2 cellular contexts compared by ENCODE assay signal in the genomic region with DNA sequence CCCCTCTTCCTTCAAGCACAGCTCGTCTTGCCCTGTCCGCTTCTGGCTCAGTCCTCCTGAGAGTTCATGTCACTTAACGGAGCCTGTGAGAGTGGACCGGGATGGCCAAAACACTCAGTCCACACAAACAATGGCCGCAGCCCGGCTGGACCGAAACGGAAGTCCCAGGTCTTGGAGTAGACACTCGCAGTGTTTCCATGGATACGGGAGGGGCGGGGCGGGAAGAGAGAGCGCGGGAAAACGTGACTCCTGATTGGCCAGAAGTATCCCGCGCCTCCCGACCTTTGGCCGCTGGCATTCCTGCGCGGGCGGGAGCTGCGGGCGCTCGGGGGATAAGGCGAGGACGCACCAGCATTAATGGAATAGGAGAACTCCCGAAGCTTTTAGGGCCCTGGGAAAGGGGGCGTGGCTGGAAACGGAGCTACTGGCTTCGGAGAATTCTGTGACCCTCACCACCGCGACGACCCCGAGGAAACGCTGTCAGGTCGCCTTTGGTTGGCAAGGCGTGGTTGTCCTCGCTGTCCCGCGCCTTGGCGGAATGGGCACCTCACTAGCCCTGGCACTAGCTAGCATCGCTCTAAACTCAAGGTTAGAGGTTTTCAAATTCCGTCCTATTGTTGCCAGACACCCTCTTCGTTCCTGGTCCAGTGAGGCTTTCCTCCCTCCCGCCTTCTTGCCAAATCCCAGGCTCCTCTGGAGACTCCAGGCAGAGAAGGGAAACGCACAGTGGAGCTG.
TF ChIP-seq lines count a peak whose summit lies in the region.

A gene with protein sequence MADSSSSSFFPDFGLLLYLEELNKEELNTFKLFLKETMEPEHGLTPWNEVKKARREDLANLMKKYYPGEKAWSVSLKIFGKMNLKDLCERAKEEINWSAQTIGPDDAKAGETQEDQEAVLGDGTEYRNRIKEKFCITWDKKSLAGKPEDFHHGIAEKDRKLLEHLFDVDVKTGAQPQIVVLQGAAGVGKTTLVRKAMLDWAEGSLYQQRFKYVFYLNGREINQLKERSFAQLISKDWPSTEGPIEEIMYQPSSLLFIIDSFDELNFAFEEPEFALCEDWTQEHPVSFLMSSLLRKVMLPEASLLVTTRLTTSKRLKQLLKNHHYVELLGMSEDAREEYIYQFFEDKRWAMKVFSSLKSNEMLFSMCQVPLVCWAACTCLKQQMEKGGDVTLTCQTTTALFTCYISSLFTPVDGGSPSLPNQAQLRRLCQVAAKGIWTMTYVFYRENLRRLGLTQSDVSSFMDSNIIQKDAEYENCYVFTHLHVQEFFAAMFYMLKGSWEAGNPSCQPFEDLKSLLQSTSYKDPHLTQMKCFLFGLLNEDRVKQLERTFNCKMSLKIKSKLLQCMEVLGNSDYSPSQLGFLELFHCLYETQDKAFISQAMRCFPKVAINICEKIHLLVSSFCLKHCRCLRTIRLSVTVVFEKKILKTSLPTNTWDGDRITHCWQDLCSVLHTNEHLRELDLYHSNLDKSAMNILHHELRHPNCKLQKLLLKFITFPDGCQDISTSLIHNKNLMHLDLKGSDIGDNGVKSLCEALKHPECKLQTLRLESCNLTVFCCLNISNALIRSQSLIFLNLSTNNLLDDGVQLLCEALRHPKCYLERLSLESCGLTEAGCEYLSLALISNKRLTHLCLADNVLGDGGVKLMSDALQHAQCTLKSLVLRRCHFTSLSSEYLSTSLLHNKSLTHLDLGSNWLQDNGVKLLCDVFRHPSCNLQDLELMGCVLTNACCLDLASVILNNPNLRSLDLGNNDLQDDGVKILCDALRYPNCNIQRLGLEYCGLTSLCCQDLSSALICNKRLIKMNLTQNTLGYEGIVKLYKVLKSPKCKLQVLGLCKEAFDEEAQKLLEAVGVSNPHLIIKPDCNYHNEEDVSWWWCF (plus strand): TSS at position 297 of the 735 bp plus-strand sequence. CDS start 18,108 bp downstream, outside the sequence.
A gene (minus strand): TSS at position 164 of the 735 bp plus-strand sequence. CDS start 17,511 bp downstream, outside the sequence.

TF ChIP-seq in H1, 55 proteins besides CTCF, POLR2A, EP300 and RAD21 (continues in another document):
- TF ChIP-seq TBP (IDR thresholded peaks at IDR 0.05; ENCODE audit: low read depth, low read length): no peak
- no peak for TF ChIP-seq ZNF274 (IDR thresholded peaks at IDR 0.05; ENCODE audit: borderline replicate concordance, extremely low read depth, low read length)
- no peak for TF ChIP-seq SP2 (IDR thresholded peaks at IDR 0.05; ENCODE audit: low read length)
- no peak; the same call in 1 of the 2 replicates for TF ChIP-seq POLR2AphosphoS5 (IDR thresholded peaks at IDR 0.05; ENCODE audit: low read depth, low read length)
- no peak for TF ChIP-seq EZH2 (IDR thresholded peaks at IDR 0.05; ENCODE audit: low read depth, low read length, severe bottlenecking)
- no peak for TF ChIP-seq RNF2 (IDR thresholded peaks at IDR 0.05; ENCODE audit: borderline replicate concordance, low read depth, low read length, missing control alignments, poor library complexity, severe bottlenecking)
- TF ChIP-seq CTBP2 (IDR thresholded peaks at IDR 0.05; ENCODE audit: borderline replicate concordance, insufficient read depth, insufficient read length, low read length): no peak
- peak; percentile 85 for TF ChIP-seq SAP30 (IDR thresholded peaks at IDR 0.05; ENCODE audit: insufficient read depth, insufficient replicate concordance, low read length)
- 0 out of 2 replicates have a peak, but pooled peaks have one; percentile 55 for TF ChIP-seq PHF8 (conservative IDR thresholded peaks at IDR 0.05; ENCODE audit: low read depth, low read length)
- TF ChIP-seq, protein P1, sequence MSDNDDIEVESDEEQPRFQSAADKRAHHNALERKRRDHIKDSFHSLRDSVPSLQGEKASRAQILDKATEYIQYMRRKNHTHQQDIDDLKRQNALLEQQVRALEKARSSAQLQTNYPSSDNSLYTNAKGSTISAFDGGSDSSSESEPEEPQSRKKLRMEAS (IDR thresholded peaks at IDR 0.05): peak; percentile 90
- no peak for TF ChIP-seq SUZ12 (IDR thresholded peaks at IDR 0.05; ENCODE audit: low read length)
- TF ChIP-seq CBX5 (IDR thresholded peaks at IDR 0.05; ENCODE audit: low read depth, low read length): no peak
- TF ChIP-seq POU5F1 (IDR thresholded peaks at IDR 0.05; ENCODE audit: low read depth, low read length): no peak
- no peak for TF ChIP-seq RXRA (IDR thresholded peaks at IDR 0.05; ENCODE audit: insufficient read depth, low read depth, low read length)
- no peak for TF ChIP-seq SP4 (IDR thresholded peaks at IDR 0.05; ENCODE audit: low read length)
- TF ChIP-seq YY1 (IDR thresholded peaks at IDR 0.05; ENCODE audit: low read depth, low read length): peak; percentile 93
- TF ChIP-seq CHD1 (IDR thresholded peaks at IDR 0.05; ENCODE audit: low read depth, low read length): no peak
- TF ChIP-seq NRF1 (IDR thresholded peaks at IDR 0.05; ENCODE audit: low read depth, low read length): peak; percentile 23; the same call in 1 of the 2 replicates
- TF ChIP-seq, protein P2, sequence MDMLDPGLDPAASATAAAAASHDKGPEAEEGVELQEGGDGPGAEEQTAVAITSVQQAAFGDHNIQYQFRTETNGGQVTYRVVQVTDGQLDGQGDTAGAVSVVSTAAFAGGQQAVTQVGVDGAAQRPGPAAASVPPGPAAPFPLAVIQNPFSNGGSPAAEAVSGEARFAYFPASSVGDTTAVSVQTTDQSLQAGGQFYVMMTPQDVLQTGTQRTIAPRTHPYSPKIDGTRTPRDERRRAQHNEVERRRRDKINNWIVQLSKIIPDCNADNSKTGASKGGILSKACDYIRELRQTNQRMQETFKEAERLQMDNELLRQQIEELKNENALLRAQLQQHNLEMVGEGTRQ (IDR thresholded peaks at IDR 0.05; ENCODE audit: low read length): no peak

TF ChIP-seq in HepG2, 621 proteins besides CTCF, POLR2A, EP300 and RAD21 (continues in another document):
- TF ChIP-seq ZNF225 (CRISPR knock-in tag; IDR thresholded peaks at IDR 0.05): no peak
- TF ChIP-seq, protein P3, sequence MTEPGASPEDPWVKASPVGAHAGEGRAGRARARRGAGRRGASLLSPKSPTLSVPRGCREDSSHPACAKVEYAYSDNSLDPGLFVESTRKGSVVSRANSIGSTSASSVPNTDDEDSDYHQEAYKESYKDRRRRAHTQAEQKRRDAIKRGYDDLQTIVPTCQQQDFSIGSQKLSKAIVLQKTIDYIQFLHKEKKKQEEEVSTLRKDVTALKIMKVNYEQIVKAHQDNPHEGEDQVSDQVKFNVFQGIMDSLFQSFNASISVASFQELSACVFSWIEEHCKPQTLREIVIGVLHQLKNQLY (CRISPR knock-in tag; IDR thresholded peaks at IDR 0.05): no peak
- TF ChIP-seq MED1 (CRISPR knock-in tag; IDR thresholded peaks at IDR 0.05): no peak
- no peak for TF ChIP-seq PHF5A (CRISPR knock-in tag; IDR thresholded peaks at IDR 0.05; ENCODE audit: low read depth, unreplicated experiment)
- TF ChIP-seq, protein P4, sequence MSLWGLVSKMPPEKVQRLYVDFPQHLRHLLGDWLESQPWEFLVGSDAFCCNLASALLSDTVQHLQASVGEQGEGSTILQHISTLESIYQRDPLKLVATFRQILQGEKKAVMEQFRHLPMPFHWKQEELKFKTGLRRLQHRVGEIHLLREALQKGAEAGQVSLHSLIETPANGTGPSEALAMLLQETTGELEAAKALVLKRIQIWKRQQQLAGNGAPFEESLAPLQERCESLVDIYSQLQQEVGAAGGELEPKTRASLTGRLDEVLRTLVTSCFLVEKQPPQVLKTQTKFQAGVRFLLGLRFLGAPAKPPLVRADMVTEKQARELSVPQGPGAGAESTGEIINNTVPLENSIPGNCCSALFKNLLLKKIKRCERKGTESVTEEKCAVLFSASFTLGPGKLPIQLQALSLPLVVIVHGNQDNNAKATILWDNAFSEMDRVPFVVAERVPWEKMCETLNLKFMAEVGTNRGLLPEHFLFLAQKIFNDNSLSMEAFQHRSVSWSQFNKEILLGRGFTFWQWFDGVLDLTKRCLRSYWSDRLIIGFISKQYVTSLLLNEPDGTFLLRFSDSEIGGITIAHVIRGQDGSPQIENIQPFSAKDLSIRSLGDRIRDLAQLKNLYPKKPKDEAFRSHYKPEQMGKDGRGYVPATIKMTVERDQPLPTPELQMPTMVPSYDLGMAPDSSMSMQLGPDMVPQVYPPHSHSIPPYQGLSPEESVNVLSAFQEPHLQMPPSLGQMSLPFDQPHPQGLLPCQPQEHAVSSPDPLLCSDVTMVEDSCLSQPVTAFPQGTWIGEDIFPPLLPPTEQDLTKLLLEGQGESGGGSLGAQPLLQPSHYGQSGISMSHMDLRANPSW (CRISPR knock-in tag; IDR thresholded peaks at IDR 0.05; ENCODE audit: borderline replicate concordance): no peak
- no peak for TF ChIP-seq SRF (IDR thresholded peaks at IDR 0.05; ENCODE audit: low read depth, low read length)
- no peak for TF ChIP-seq XRCC5 (optimal IDR thresholded peaks at IDR 0.05; ENCODE audit: low read length)
- TF ChIP-seq RFX1 (IDR thresholded peaks at IDR 0.05): peak; percentile 73
- no peak for TF ChIP-seq RORA (CRISPR knock-in tag; IDR thresholded peaks at IDR 0.05)
- TF ChIP-seq, protein P5, sequence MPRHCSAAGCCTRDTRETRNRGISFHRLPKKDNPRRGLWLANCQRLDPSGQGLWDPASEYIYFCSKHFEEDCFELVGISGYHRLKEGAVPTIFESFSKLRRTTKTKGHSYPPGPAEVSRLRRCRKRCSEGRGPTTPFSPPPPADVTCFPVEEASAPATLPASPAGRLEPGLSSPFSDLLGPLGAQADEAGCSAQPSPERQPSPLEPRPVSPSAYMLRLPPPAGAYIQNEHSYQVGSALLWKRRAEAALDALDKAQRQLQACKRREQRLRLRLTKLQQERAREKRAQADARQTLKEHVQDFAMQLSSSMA (CRISPR knock-in tag; IDR thresholded peaks at IDR 0.05): no peak
- TF ChIP-seq, protein P6, sequence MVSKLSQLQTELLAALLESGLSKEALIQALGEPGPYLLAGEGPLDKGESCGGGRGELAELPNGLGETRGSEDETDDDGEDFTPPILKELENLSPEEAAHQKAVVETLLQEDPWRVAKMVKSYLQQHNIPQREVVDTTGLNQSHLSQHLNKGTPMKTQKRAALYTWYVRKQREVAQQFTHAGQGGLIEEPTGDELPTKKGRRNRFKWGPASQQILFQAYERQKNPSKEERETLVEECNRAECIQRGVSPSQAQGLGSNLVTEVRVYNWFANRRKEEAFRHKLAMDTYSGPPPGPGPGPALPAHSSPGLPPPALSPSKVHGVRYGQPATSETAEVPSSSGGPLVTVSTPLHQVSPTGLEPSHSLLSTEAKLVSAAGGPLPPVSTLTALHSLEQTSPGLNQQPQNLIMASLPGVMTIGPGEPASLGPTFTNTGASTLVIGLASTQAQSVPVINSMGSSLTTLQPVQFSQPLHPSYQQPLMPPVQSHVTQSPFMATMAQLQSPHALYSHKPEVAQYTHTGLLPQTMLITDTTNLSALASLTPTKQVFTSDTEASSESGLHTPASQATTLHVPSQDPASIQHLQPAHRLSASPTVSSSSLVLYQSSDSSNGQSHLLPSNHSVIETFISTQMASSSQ (IDR thresholded peaks at IDR 0.05; ENCODE audit: low read depth): no peak
- TF ChIP-seq, protein P6 (CRISPR knock-in tag; IDR thresholded peaks at IDR 0.05; ENCODE audit: borderline replicate concordance): no peak
- no peak for TF ChIP-seq ZNF672 (CRISPR knock-in tag; IDR thresholded peaks at IDR 0.05)
- TF ChIP-seq, protein P7, sequence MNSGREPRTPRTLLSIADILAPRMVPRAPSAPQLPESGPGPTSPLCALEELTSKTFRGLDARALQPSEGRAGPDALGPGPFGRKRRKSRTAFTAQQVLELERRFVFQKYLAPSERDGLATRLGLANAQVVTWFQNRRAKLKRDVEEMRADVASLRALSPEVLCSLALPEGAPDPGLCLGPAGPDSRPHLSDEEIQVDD (CRISPR knock-in tag; IDR thresholded peaks at IDR 0.05; ENCODE audit: borderline replicate concordance): no peak
- TF ChIP-seq, protein P8, sequence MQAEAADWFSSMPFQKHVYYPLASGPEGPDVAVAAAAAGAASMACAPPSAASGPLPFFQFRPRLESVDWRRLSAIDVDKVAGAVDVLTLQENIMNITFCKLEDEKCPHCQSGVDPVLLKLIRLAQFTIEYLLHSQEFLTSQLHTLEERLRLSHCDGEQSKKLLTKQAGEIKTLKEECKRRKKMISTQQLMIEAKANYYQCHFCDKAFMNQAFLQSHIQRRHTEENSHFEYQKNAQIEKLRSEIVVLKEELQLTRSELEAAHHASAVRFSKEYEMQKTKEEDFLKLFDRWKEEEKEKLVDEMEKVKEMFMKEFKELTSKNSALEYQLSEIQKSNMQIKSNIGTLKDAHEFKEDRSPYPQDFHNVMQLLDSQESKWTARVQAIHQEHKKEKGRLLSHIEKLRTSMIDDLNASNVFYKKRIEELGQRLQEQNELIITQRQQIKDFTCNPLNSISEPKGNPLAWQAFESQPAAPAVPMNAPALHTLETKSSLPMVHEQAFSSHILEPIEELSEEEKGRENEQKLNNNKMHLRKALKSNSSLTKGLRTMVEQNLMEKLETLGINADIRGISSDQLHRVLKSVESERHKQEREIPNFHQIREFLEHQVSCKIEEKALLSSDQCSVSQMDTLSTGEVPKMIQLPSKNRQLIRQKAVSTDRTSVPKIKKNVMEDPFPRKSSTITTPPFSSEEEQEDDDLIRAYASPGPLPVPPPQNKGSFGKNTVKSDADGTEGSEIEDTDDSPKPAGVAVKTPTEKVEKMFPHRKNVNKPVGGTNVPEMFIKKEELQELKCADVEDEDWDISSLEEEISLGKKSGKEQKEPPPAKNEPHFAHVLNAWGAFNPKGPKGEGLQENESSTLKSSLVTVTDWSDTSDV (CRISPR knock-in tag; IDR thresholded peaks at IDR 0.05): no peak
- TF ChIP-seq FOXA3 (CRISPR knock-in tag; IDR thresholded peaks at IDR 0.05): 0 out of 2 replicates have a peak, but pooled peaks have one; percentile 23
- no peak for TF ChIP-seq ZSCAN25 (CRISPR knock-in tag; IDR thresholded peaks at IDR 0.05)
- TF ChIP-seq ZNF616 (CRISPR knock-in tag; IDR thresholded peaks at IDR 0.05; ENCODE audit: low read depth): no peak
- TF ChIP-seq ZNF17 (CRISPR knock-in tag; IDR thresholded peaks at IDR 0.05): no peak
- no peak for TF ChIP-seq ARID2 (CRISPR knock-in tag; IDR thresholded peaks at IDR 0.05; ENCODE audit: borderline replicate concordance)
- TF ChIP-seq ZNF101 (CRISPR knock-in tag; IDR thresholded peaks at IDR 0.05; ENCODE audit: borderline replicate concordance, low read depth): no peak
- no peak for TF ChIP-seq HOXA7 (CRISPR knock-in tag; IDR thresholded peaks at IDR 0.05)
- TF ChIP-seq, protein P9, sequence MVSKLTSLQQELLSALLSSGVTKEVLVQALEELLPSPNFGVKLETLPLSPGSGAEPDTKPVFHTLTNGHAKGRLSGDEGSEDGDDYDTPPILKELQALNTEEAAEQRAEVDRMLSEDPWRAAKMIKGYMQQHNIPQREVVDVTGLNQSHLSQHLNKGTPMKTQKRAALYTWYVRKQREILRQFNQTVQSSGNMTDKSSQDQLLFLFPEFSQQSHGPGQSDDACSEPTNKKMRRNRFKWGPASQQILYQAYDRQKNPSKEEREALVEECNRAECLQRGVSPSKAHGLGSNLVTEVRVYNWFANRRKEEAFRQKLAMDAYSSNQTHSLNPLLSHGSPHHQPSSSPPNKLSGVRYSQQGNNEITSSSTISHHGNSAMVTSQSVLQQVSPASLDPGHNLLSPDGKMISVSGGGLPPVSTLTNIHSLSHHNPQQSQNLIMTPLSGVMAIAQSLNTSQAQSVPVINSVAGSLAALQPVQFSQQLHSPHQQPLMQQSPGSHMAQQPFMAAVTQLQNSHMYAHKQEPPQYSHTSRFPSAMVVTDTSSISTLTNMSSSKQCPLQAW (CRISPR knock-in tag; IDR thresholded peaks at IDR 0.05): no peak
